In the genomic region with DNA sequence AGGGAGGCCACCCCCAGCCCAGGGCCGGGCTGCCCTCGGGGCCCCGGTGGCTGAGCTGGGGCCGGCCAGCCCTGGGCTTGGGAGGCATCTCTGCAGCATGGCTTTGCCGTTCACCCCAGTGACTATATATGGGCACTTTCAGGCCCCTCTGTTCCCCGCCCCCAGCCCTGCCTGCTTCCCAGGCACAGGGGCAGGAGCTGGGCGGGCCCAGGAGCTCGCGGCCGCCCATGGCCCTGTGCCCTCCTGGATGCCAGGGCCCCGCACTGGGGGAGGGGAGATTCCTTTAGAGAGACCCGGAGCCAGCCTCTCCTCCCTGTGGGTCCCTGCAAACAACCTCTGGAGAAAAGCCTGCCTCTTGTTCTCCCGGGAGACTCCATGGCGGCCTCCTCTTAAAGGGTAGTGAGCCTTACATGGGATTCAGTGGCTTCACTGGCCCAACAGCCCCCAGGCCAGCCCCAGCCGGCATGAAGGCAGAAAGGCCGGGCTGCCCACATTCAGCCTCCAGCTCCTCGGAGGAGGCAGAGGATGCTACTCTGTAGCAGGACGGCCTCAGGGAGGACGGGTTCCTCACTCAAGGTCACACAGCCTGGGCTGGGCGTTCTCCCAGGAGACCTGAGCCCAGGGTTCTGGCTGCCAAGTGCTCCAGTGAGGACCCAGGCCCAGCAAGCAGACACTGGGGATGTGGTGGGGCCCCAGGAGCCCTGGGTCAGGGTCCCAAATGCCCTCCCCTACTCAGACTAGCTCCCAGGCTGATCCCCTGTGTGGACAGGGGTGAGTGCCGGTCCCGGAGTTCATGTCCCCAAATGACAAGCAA, we compare ENCODE assay signal across 9 cellular contexts. TPM values are rescaled to one million over a fixed set of nuclear protein-coding genes. Genes with fewer than 3 reads are reported as not detected.
DNase-seq lines count a peak whose midpoint lies in the region; ATAC-seq and TF ChIP-seq lines count a peak whose summit lies in the region.
"Had no signal": no experiment of that assay in that cellular context is flagged by ENCODE, and none has a peak within 500 bp of the region (broad histone marks: within the 10 kb centered on the region; RNA-seq: fewer than 3 reads in every experiment).

No MANE protein-coding gene starts in this region.

- TF ChIP-seq POLR2A in IMR-90 (IDR thresholded peaks at IDR 0.05; ENCODE audit: low read depth, low read length): no peak
- no peak for TF ChIP-seq POLR2A in transverse colon (IDR thresholded peaks at IDR 0.05)

- H3K56ac ChIP-seq in IMR-90 (ENCODE audit: extremely low read depth, insufficient read depth, low read length): no peak overlapping the region

- H2AK9ac ChIP-seq in IMR-90 (replicated peaks; ENCODE audit: low read depth, low read length, poor library complexity): peak overlapping the region; percentile 70

- no TSS peak for BruUV-seq in IMR-90 (replicated peaks; lab: Mats Ljungman, UMichigan)
- no TSS peak for BruUV-seq in mammary epithelial cell (replicated peaks; lab: Mats Ljungman, UMichigan)

- CTCF ChIA-PET in IMR-90 (lab: Yijun Ruan, JAX): interaction anchor here (1.9 kb wide), 1 partner anchor 32 kb away, joined by 4 read pairs; no protein-coding TSS in a partner anchor
- CTCF ChIA-PET in mammary epithelial cell (lab: Charles Lee; ENCODE audit: low non-redundant PET): no interaction called here

- H2AK5ac ChIP-seq in IMR-90 (ENCODE audit: low read depth, low read length): no peak overlapping the region; the same call in 1 of the 2 replicates

- no peak overlapping the region for H2BK15ac ChIP-seq in IMR-90 (ENCODE audit: low read depth, low read length)

- H3K9ac ChIP-seq in IMR-90 (ENCODE audit: low read depth, low read length) (no peak overlapping the region; the same call in 1 of the 2 replicates), mammary epithelial cell (ENCODE audit: insufficient read depth, low read length) (no peak overlapping the region)

- no peak overlapping the region for H3K14ac ChIP-seq in IMR-90 (replicated peaks; ENCODE audit: low read depth, low read length)

- no peak overlapping the region for H2BK120ac ChIP-seq in IMR-90 (ENCODE audit: low read depth, low read length)

- H3K36me3 ChIP-seq in IMR-90 (ENCODE audit: control insufficient read depth, insufficient read depth, low read length): peaks cover 6% of the 10 kb centered on the region; the same call in 1 of the 2 replicates
- H3K36me3 ChIP-seq in mammary epithelial cell (ENCODE audit: insufficient read depth, low read length): no peaks in the 10 kb centered on the region
- H3K36me3 ChIP-seq in lower lobe of right lung: peaks cover 3% of the 10 kb centered on the region
- no peaks in the 10 kb centered on the region for H3K36me3 ChIP-seq in transverse colon

- H3K79me1 ChIP-seq in IMR-90 (ENCODE audit: low read depth in 1 of 2, low read length in 2 of 2): peaks cover 5 to 67% of the 10 kb centered on the region in 2 experiments

- dilution Hi-C loops in IMR-90 (cut with HindIII; ENCODE audit: low sequenced_read_pairs, unreplicated experiment): no loop called here
- dilution Hi-C loops in mammary epithelial cell (cut with HindIII; ENCODE audit: low sequenced_read_pairs): no loop called here

- no peak overlapping the region for H3K4ac ChIP-seq in IMR-90 (ENCODE audit: low read depth, low read length)

- POLR2A ChIA-PET in IMR-90 (lab: Charles Lee; ENCODE audit: unreplicated experiment): interaction anchor here (0.6 kb wide), 1 partner anchor 131 kb away, joined by 3 read pairs; no protein-coding TSS in a partner anchor

- intact Hi-C loops in IMR-90 (cut with micrococcal nuclease) (no loop called here), mammary epithelial cell (cut with micrococcal nuclease) (no loop called here), lower lobe of right lung (cut with DNase I) (no loop called here), transverse colon (cut with DNase I; ENCODE audit: low total_unique reads) (no loop called here)

- TF ChIP-seq EP300 in transverse colon (IDR thresholded peaks at IDR 0.05; ENCODE audit: low read depth): no peak

- TF ChIP-seq CTCF in IMR-90 (conservative IDR thresholded peaks at IDR 0.05; ENCODE audit: low read depth, low read length) (no peak), mammary epithelial cell (conservative IDR thresholded peaks at IDR 0.05 in 1 of 2, IDR thresholded peaks at IDR 0.05 in 1 of 2; ENCODE audit: extremely low read depth in 1 of 2, insufficient read depth in 1 of 2, low read depth in 1 of 2, low read length in 2 of 2) (no peak), lower lobe of right lung (IDR thresholded peaks at IDR 0.05) (no peak), transverse colon (IDR thresholded peaks at IDR 0.05) (no peak), GM20000 (IDR thresholded peaks at IDR 0.05; ENCODE audit: extremely low read depth, missing control alignments) (no peak)

- no peak overlapping the region for H3K4me2 ChIP-seq in IMR-90 (ENCODE audit: low read depth, low read length)
- peak overlapping the region; percentile 61 for H3K4me2 ChIP-seq in mammary epithelial cell (ENCODE audit: insufficient read depth, low read depth, low read length)

- H3K4me3 ChIP-seq in IMR-90 (ENCODE audit: insufficient read depth, low read depth, low read length) (no peak overlapping the region), mammary epithelial cell (replicated peaks in 1 of 3; ENCODE audit: insufficient read depth in 1 of 3, low read depth in 2 of 3, low read length in 3 of 3) (peak overlapping the region in 1 of 3 experiments; percentile 6), lower lobe of right lung (no peak overlapping the region), transverse colon (peak overlapping the region in 1 of 4 donors; percentile 16)
- H3K4me3 ChIP-seq: skin epidermis had no signal

- peaks cover 79% of the 10 kb centered on the region for H4K20me1 ChIP-seq in IMR-90 (ENCODE audit: insufficient read depth, low read length)
- no peaks in the 10 kb centered on the region for H4K20me1 ChIP-seq in mammary epithelial cell (ENCODE audit: insufficient read depth, low read length)

- H4K91ac ChIP-seq in IMR-90 (ENCODE audit: insufficient read depth, low read depth, low read length): no peak overlapping the region

- H3K23ac ChIP-seq in IMR-90 (ENCODE audit: low read depth, low read length): no peak overlapping the region

- H3K4me1 ChIP-seq in IMR-90 (ENCODE audit: control insufficient read depth, insufficient read depth, low read length) (peaks cover 19% of the 10 kb centered on the region), mammary epithelial cell (ENCODE audit: insufficient read depth, low read length) (peaks cover 38% of the 10 kb centered on the region), lower lobe of right lung (peaks cover 81% of the 10 kb centered on the region), transverse colon (peaks cover 28 to 82% (median 67%) of the 10 kb centered on the region in 4 donors)

- no peak for DNase-seq in IMR-90
- DNase-seq in mammary epithelial cell: no peak
- peak; percentile 46 for DNase-seq in lower lobe of right lung
- DNase-seq in transverse colon: peak; percentile 50
- no peak for DNase-seq in NCI-H82 treated with DMSO at 0.1 percent for 48 hours (lab: John Stamatoyannopoulos, UW; ENCODE audit: unreplicated experiment)
- DNase-seq in GM20000 (ENCODE audit: low spot score): no peak
- DNase-seq in activated gamma-delta T cell treated with Interleukin-2 at 50 U/mL for 16 hours: no peak
- DNase-seq: stimulated activated naive B cell treated with anti-CD40 and anti-IgM and Interleukin-4, amounts not matched to agents 10 μg/mL and 1 μg/mL and 100 μg/mL, for 72 hours had no signal

- no peaks in the 10 kb centered on the region for H3K27me3 ChIP-seq in IMR-90 (ENCODE audit: control insufficient read depth, insufficient read depth, low read length)
- H3K27me3 ChIP-seq in mammary epithelial cell (ENCODE audit: insufficient read depth, low read length): no peaks in the 10 kb centered on the region
- no peaks in the 10 kb centered on the region for H3K27me3 ChIP-seq in lower lobe of right lung (ENCODE audit: low read depth)
- no peaks in the 10 kb centered on the region for H3K27me3 ChIP-seq in transverse colon

- no peaks in the 10 kb centered on the region for H3K9me3 ChIP-seq in IMR-90 (ENCODE audit: control insufficient read depth, insufficient read depth, low read length)
- no peaks in the 10 kb centered on the region for H3K9me3 ChIP-seq in mammary epithelial cell (replicated peaks; ENCODE audit: insufficient read depth, low read length)
- H3K9me3 ChIP-seq in lower lobe of right lung: no peaks in the 10 kb centered on the region
- H3K9me3 ChIP-seq in transverse colon: no peaks in the 10 kb centered on the region

- H3K27ac ChIP-seq in IMR-90 (ENCODE audit: insufficient read depth, low read length) (0 out of 2 replicates have a peak overlapping the region, but pooled peaks have one; percentile 12), mammary epithelial cell (ENCODE audit: insufficient read depth, low read depth, low read length) (no peak overlapping the region), lower lobe of right lung (peak overlapping the region; percentile 67), transverse colon (peak overlapping the region; percentile 93 to 98 (median 96))

- H2BK5ac ChIP-seq in IMR-90 (ENCODE audit: low read depth, low read length, poor library complexity, severe bottlenecking): no peak overlapping the region

- no peak overlapping the region for H4K5ac ChIP-seq in IMR-90 (ENCODE audit: low read depth, low read length)

- peaks cover 5% of the 10 kb centered on the region for H3K9me1 ChIP-seq in IMR-90 (ENCODE audit: insufficient read depth, low read length)

- H3K79me2 ChIP-seq in mammary epithelial cell (ENCODE audit: insufficient read depth, low read length): peaks cover 87% of the 10 kb centered on the region

- no peak for TF ChIP-seq RAD21 in IMR-90 (IDR thresholded peaks at IDR 0.05; ENCODE audit: low read length)

- no peak overlapping the region; a peak in 1 of 4 replicates for H4K8ac ChIP-seq in IMR-90 (ENCODE audit: low read depth in 2 of 2, low read length in 2 of 2)

- H2AFZ ChIP-seq in IMR-90 (replicated peaks; ENCODE audit: low read length, poor library complexity) (no peak overlapping the region), mammary epithelial cell (ENCODE audit: low read depth, low read length) (no peak overlapping the region)

- ATAC-seq in IMR-90 (ENCODE audit: low read depth) (peak; percentile 10; the same call in 1 of the 2 replicates), lower lobe of right lung (no peak)
- ATAC-seq: stimulated activated naive B cell treated with anti-CD40 and anti-IgM and Interleukin-4, amounts not matched to agents 10 μg/mL and 1 μg/mL and 100 μg/mL, for 72 hours had no signal

- H2BK20ac ChIP-seq in IMR-90 (ENCODE audit: low read depth, low read length): no peak overlapping the region

- no peak overlapping the region for H3K18ac ChIP-seq in IMR-90 (ENCODE audit: low read depth, low read length)

- in situ Hi-C loops in IMR-90 (cut with MboI; ENCODE audit: low sequenced_read_pairs) (no loop called here), mammary epithelial cell (cut with MboI; ENCODE audit: low sequenced_read_pairs in 2 of 2) (no loop called here), transverse colon (cut with MboI; ENCODE audit: low pct_ligation_motif_present in 1 of 4, low pct_unique_long_range_greater_than_20kb in 1 of 4, low sequenced_read_pairs in 3 of 4) (no loop called here)

- WGBS in IMR-90 (ENCODE audit: extremely low coverage in 2 of 2, insufficient read length in 1 of 2), 2 experiments: 93% methylated on average over 4 of the region's 22 CpGs; no CpG with 5 or more reads in 1 of the 2 experiments
- WGBS in mammary epithelial cell (ENCODE audit: low coverage, missing lambda C conversion rate): 49% methylated on average over 13 of the region's 22 CpGs
- 60 to 90% methylated on average over 4 to 13 of the region's 22 CpGs for WGBS in transverse colon (ENCODE audit: low coverage in 1 of 2), 2 donors

RNA-seq across cellular contexts. Expression of a gene that starts 4.1 kb away (rescaled TPM):
- total RNA-seq in IMR-90 (2012; rRNA removed) (7.9 and 11.1 TPM in 2 replicates), mammary epithelial cell (10 to 100 TPM; 14.1 to 27.3 TPM), lower lobe of right lung (27.0 TPM), transverse colon (10 to 100 TPM; 22.2 to 64.3 (median 26.5) TPM)
- polyA plus RNA-seq in IMR-90 (2012; rRNA removed) (19.0 and 21.2 TPM in 2 replicates), mammary epithelial cell (6.7 TPM)
- polyA plus RNA-seq in IMR-90 (2012; cell fraction: cytosol; rRNA removed): 16.0 and 22.9 TPM in 2 replicates
- polyA plus RNA-seq in IMR-90 (2012; cell fraction: nucleus; rRNA removed; ENCODE audit: low replicate concordance): 27.3 and 39.1 TPM in 2 replicates
- 13.1 TPM for polyA minus RNA-seq in mammary epithelial cell

RNA-seq across cellular contexts. Expression of a gene that starts 27.7 kb away (rescaled TPM):
- 12.5 and 14.0 TPM in 2 replicates for total RNA-seq in IMR-90 (2012; rRNA removed)
- polyA plus RNA-seq in IMR-90 (2012; rRNA removed): 17.5 and 18.6 TPM in 2 replicates
- polyA plus RNA-seq in IMR-90 (2012; cell fraction: cytosol; rRNA removed): 29.9 and 32.6 TPM in 2 replicates
- 12.4 and 30.2 TPM in 2 replicates for polyA plus RNA-seq in IMR-90 (2012; cell fraction: nucleus; rRNA removed; ENCODE audit: low replicate concordance)
- 10 to 100 TPM; 33.8 to 49.8 TPM for total RNA-seq in mammary epithelial cell
- polyA plus RNA-seq in mammary epithelial cell: 27.9 TPM
- 25.5 TPM for polyA minus RNA-seq in mammary epithelial cell
- total RNA-seq in lower lobe of right lung: 31.2 TPM
- 100 to 1,000 TPM in 2 of 4 donors, 10 to 100 TPM in 2; 50.3 to 187 (median 86.6) TPM for total RNA-seq in transverse colon

Comparison
In these comparisons a context has a peak if more than half of its experiments do, and no peak if none do; other contexts are left out.
1. DNase-seq: peak in lower lobe of right lung (single experiment) and transverse colon (single experiment); none in IMR-90 (single experiment), mammary epithelial cell (single experiment), NCI-H82 treated with DMSO at 0.1 percent for 48 hours (single experiment), GM20000 (single experiment) and activated gamma-delta T cell treated with Interleukin-2 at 50 U/mL for 16 hours (single experiment).